In genomic region chr12:110224379-110225304, GRCh38 we compare ENCODE assay signal across 1 cellular context.
TF ChIP-seq lines count a peak whose summit lies in the region.

No MANE protein-coding gene starts in this region.

TF ChIP-seq in HepG2, 621 proteins besides CTCF, POLR2A, EP300 and RAD21 (continued from another document):
- peak; percentile 74 for TF ChIP-seq ZBTB33 (CRISPR knock-in tag; IDR thresholded peaks at IDR 0.05)
